ENCODE assay signal across 12 cellular contexts in genomic region chr4:76723373-76723772, GRCh38.
A peak's percentile ranks its signal among the peaks of the same experiment; 100 is the strongest.
DNase-seq lines count a peak whose midpoint lies in the region; ATAC-seq, FAIRE-seq and TF ChIP-seq lines count a peak whose summit lies in the region.
"Had no signal": no experiment of that assay in that cellular context is flagged by ENCODE, and none has a peak within 500 bp of the region (broad histone marks: within the 10 kb centered on the region; RNA-seq: fewer than 3 reads in every experiment).

No MANE protein-coding gene starts in this region.

- H3K9me3 ChIP-seq in SJCRH30 (replicated peaks) (no peaks in the 10 kb centered on the region), iPS-20b (ENCODE audit: insufficient read depth, low read depth, low read length) (no peaks in the 10 kb centered on the region)
- H3K9me3 ChIP-seq: heart left ventricle had no signal

- H3K27me3 ChIP-seq in SJCRH30 (no peaks in the 10 kb centered on the region), iPS-20b (ENCODE audit: insufficient read depth, low read length) (no peaks in the 10 kb centered on the region)
- H3K27me3 ChIP-seq: heart left ventricle had no signal

- H3K27ac ChIP-seq in 22Rv1: peak overlapping the region; percentile 44
- H3K27ac ChIP-seq in SJCRH30: peak overlapping the region; percentile 57
- no peak overlapping the region for H3K27ac ChIP-seq in iPS-20b (ENCODE audit: low read length)

- peak overlapping the region; percentile 6; the same call in 1 of the 2 replicates for H3K9ac ChIP-seq in iPS-20b (ENCODE audit: low read depth, low read length)

- DNase-seq in SJCRH30: no peak
- no peak for DNase-seq in activated T-cell treated with anti-CD3 and anti-CD28 coated beads, Interleukin-2, amount 50 U/mL, for 4 hours
- no peak for DNase-seq in NCI-H2081 (lab: John Stamatoyannopoulos, UW)
- DNase-seq in HTR-8/SVneo (ENCODE audit: insufficient read length, low spot score): no peak
- DNase-seq: activated CD4-positive, alpha-beta T cell treated with anti-CD3 and anti-CD28 coated beads for 48 hours; heart left ventricle; NCI-H1417 treated with DMSO at 0.1 percent for 48 hours had no signal

- H3K27me3 Mint-ChIP-seq in activated T-cell treated with anti-CD3 and anti-CD28 coated beads, Interleukin-2, amount 50 U/mL, for 4 hours (ENCODE audit: low read depth): peaks cover 24% of the 10 kb centered on the region

- peaks cover 23% of the 10 kb centered on the region for H3K4me1 ChIP-seq in SJCRH30
- H3K4me1 ChIP-seq in iPS-20b (ENCODE audit: insufficient read depth, low read length): peaks cover 34% of the 10 kb centered on the region

- ATAC-seq in GM19023 (IDR thresholded peaks at IDR 0.05; ENCODE audit: unreplicated experiment) (peak; percentile 50), GM21723 (IDR thresholded peaks at IDR 0.05; ENCODE audit: unreplicated experiment) (no peak)
- ATAC-seq in activated T-cell treated with anti-CD3 and anti-CD28 coated beads, Interleukin-2, amount 50 U/mL, for 4 hours: no peak

- no peak overlapping the region for H3K4me3 Mint-ChIP-seq in activated T-cell treated with anti-CD3 and anti-CD28 coated beads, Interleukin-2, amount 50 U/mL, for 4 hours
- H3K4me3 Mint-ChIP-seq: CD14-positive monocyte had no signal

- no peak for FAIRE-seq in HTR-8/SVneo (lab: Jason Lieb, UNC)

- H3K9me3 Mint-ChIP-seq in activated T-cell treated with anti-CD3 and anti-CD28 coated beads, Interleukin-2, amount 50 U/mL, for 4 hours: no peaks in the 10 kb centered on the region
- H3K9me3 Mint-ChIP-seq: CD14-positive monocyte had no signal

- H3K36me3 ChIP-seq in SJCRH30 (no peaks in the 10 kb centered on the region), iPS-20b (ENCODE audit: insufficient read depth, low read depth, low read length) (no peaks in the 10 kb centered on the region)
- H3K36me3 ChIP-seq: heart left ventricle had no signal

- H3K4me3 ChIP-seq in SJCRH30: no peak overlapping the region
- no peak overlapping the region for H3K4me3 ChIP-seq in iPS-20b (ENCODE audit: low read length)
- H3K4me3 ChIP-seq: heart left ventricle had no signal

- no peaks in the 10 kb centered on the region for H3K4me1 Mint-ChIP-seq in activated T-cell treated with anti-CD3 and anti-CD28 coated beads, Interleukin-2, amount 50 U/mL, for 4 hours (ENCODE audit: low read depth)

- peak; percentile 17; the same call in 1 of the 2 replicates for TF ChIP-seq CTCF in 22Rv1 (IDR thresholded peaks at IDR 0.05)

- no peaks in the 10 kb centered on the region for H3K36me3 Mint-ChIP-seq in activated T-cell treated with anti-CD3 and anti-CD28 coated beads, Interleukin-2, amount 50 U/mL, for 4 hours (ENCODE audit: insufficient read depth)
- H3K36me3 Mint-ChIP-seq: CD14-positive monocyte had no signal
